ENCODE assay signal across 8 cellular contexts in the genomic region with DNA sequence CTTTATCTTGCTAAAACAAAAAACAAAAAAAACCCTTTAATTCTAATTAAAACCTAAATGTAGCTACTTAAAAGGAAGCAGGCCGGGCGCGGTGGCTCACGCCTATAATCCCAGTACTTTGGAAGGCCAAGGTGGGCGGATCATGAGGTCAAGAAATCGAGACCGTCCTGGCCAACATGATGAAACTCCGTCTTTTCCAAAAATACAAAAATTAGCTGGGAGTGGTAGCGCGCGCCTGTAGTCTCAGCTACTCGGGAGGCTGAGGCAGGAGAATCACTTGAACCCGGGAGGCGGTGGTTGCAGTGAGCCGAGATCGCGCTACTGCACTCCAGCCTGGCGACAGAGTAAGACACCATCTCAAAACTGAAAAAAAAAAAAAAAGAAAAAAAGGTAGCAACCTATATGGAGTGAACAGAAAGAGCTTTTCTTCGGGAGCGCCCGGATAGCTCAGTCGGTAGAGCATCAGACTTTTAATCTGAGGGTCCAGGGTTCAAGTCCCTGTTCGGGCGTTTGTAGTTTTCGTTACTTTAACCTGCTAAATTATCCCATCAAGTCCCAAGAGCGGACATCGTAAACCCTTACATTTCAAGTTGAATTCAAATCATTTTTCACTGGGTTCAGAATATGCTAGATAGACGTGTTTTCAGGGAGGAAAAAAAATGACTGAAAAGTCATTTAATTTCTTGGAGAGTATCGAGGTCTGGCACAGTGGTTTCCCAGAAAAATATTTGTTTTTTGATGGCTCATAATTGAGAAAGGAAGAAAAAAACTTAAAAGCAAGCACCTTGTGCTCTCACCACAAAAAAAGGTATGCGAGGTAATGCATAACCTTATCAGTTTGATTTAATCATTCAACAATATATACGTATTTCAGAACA. TPM values are rescaled to one million over a fixed set of nuclear protein-coding genes. Genes with fewer than 3 reads are reported as not detected.
DNase-seq lines count a peak whose midpoint lies in the region; ATAC-seq and TF ChIP-seq lines count a peak whose summit lies in the region.

No MANE protein-coding gene starts in this region.

- ATAC-seq in GM21717 (IDR thresholded peaks at IDR 0.05; ENCODE audit: unreplicated experiment): peak; percentile 44
- peak; percentile 67 for ATAC-seq in naive thymus-derived CD8-positive, alpha-beta T cell
- ATAC-seq in stimulated activated naive CD8-positive, alpha-beta T cell treated with anti-CD3 and anti-CD28 coated beads, Interleukin-15, amount 100 ng/mL, for 72 hours: peak; percentile 91

- POLR2A ChIA-PET in OCI-LY7 (lab: Charles Lee): interaction anchor here (0.5 to 5.2 kb wide), 16 partner anchors 9 to 346 kb away, joined by 3 to 78 read pairs (median 4); a partner anchor contains a TSS
- POLR2A ChIA-PET in naive thymus-derived CD8-positive, alpha-beta T cell (lab: Charles Lee): interaction anchor here (0.7 to 5.1 kb wide), 21 partner anchors 11 to 879 kb away, joined by 3 to 171 read pairs (median 4); a partner anchor contains a TSS

- intact Hi-C loops in Calu3 (cut with micrococcal nuclease; ENCODE audit: unreplicated experiment): no loop called here
- intact Hi-C loops in OCI-LY7 (cut with micrococcal nuclease; ENCODE audit: unreplicated experiment): loop anchor here (1.0 to 10.0 kb wide), 5 partner anchors 14 to 301 kb away; a partner anchor contains a TSS

- H3K27ac ChIP-seq in OCI-LY7 (ENCODE audit: low read depth, low read length, poor library complexity, severe bottlenecking): peak overlapping the region; percentile 96

- CTCF ChIA-PET in Calu3 (lab: Charles Lee) (interaction anchor here (0.6 to 4.3 kb wide), 23 partner anchors 9 to 534 kb away, joined by 3 to 23 read pairs (median 4); a partner anchor contains a TSS), OCI-LY7 (lab: Charles Lee; ENCODE audit: unreplicated experiment) (interaction anchor here (0.6 to 2.8 kb wide), 7 partner anchors 10 to 301 kb away, joined by 3 to 10 read pairs (median 5); a partner anchor contains a TSS)

- H3K36me3 ChIP-seq in OCI-LY7 (ENCODE audit: insufficient read depth, low read length): no peaks in the 10 kb centered on the region

- no peak for TF ChIP-seq EP300 in Ishikawa (IDR thresholded peaks at IDR 0.05; ENCODE audit: borderline replicate concordance)

- peak overlapping the region; percentile 76; the same call in 1 of the 2 replicates for H2AFZ ChIP-seq in OCI-LY7 (ENCODE audit: low read length)

- BruUV-seq in Calu3 (replicated peaks; lab: Mats Ljungman, UMichigan) (TSS peak; percentile 95), OCI-LY7 (replicated peaks; lab: Mats Ljungman, UMichigan) (no TSS peak)

- peaks cover 2% of the 10 kb centered on the region for H3K9me3 Mint-ChIP-seq in Calu3 (ENCODE audit: low read depth, unreplicated experiment)
- no peaks in the 10 kb centered on the region for H3K9me3 Mint-ChIP-seq in activated T-cell treated with anti-CD3 and anti-CD28 coated beads, Interleukin-2, amount 50 U/mL, for 24 hours
- peaks cover 0 to 10% (median 0%) of the 10 kb centered on the region in 9 donors for H3K9me3 Mint-ChIP-seq in naive thymus-derived CD8-positive, alpha-beta T cell
- H3K9me3 Mint-ChIP-seq in stimulated activated naive CD8-positive, alpha-beta T cell treated with anti-CD3 and anti-CD28 coated beads, Interleukin-15, amount 100 ng/mL, for 72 hours: no peaks in the 10 kb centered on the region

- H3K27me3 Mint-ChIP-seq in Calu3 (ENCODE audit: unreplicated experiment): peaks cover 14% of the 10 kb centered on the region
- H3K27me3 Mint-ChIP-seq in activated T-cell treated with anti-CD3 and anti-CD28 coated beads, Interleukin-2, amount 50 U/mL, for 24 hours: no peaks in the 10 kb centered on the region
- peaks cover 0 to 7% (median 0%) of the 10 kb centered on the region in 5 donors for H3K27me3 Mint-ChIP-seq in naive thymus-derived CD8-positive, alpha-beta T cell
- peaks cover 7% of the 10 kb centered on the region for H3K27me3 Mint-ChIP-seq in stimulated activated naive CD8-positive, alpha-beta T cell treated with anti-CD3 and anti-CD28 coated beads, Interleukin-15, amount 100 ng/mL, for 72 hours

- DNase-seq in Calu3 (peak; percentile 83), OCI-LY7 (ENCODE audit: low spot score) (peak; percentile 92), fibroblast of gingiva (ENCODE audit: low read depth) (peak; percentile 90)
- DNase-seq in activated T-cell treated with anti-CD3 and anti-CD28 coated beads, Interleukin-2, amount 50 U/mL, for 24 hours: peak; percentile 76
- DNase-seq in naive thymus-derived CD8-positive, alpha-beta T cell: peak; percentile 37 to 90 (median 74)
- DNase-seq in stimulated activated naive CD8-positive, alpha-beta T cell treated with anti-CD3 and anti-CD28 coated beads, Interleukin-15, amount 100 ng/mL, for 72 hours: peak; percentile 82 to 84

- H3K4me2 ChIP-seq in OCI-LY7 (ENCODE audit: low read length): peak overlapping the region; percentile 86

- no peaks in the 10 kb centered on the region for H3K79me2 ChIP-seq in OCI-LY7 (ENCODE audit: insufficient read depth, low read depth, low read length)

- H3K36me3 Mint-ChIP-seq in Calu3 (ENCODE audit: insufficient read depth, unreplicated experiment): peaks cover 40% of the 10 kb centered on the region
- peaks cover 5% of the 10 kb centered on the region for H3K36me3 Mint-ChIP-seq in activated T-cell treated with anti-CD3 and anti-CD28 coated beads, Interleukin-2, amount 50 U/mL, for 24 hours (ENCODE audit: low read depth)
- H3K36me3 Mint-ChIP-seq in naive thymus-derived CD8-positive, alpha-beta T cell: peaks cover 0 to 5% (median 4%) of the 10 kb centered on the region in 3 donors

- H3K4me3 ChIP-seq in OCI-LY7 (ENCODE audit: low read depth, low read length, poor library complexity, severe bottlenecking): peak overlapping the region; percentile 72

- H3K4me3 Mint-ChIP-seq in Calu3 (ENCODE audit: low read depth, unreplicated experiment): peak overlapping the region; percentile 71
- H3K4me3 Mint-ChIP-seq in activated T-cell treated with anti-CD3 and anti-CD28 coated beads, Interleukin-2, amount 50 U/mL, for 24 hours: peak overlapping the region; percentile 87
- H3K4me3 Mint-ChIP-seq in naive thymus-derived CD8-positive, alpha-beta T cell: peak overlapping the region; percentile 78 to 98 (median 93)
- peak overlapping the region; percentile 83 to 92 for H3K4me3 Mint-ChIP-seq in stimulated activated naive CD8-positive, alpha-beta T cell treated with anti-CD3 and anti-CD28 coated beads, Interleukin-15, amount 100 ng/mL, for 72 hours

- peaks cover 45% of the 10 kb centered on the region for H3K4me1 Mint-ChIP-seq in Calu3 (ENCODE audit: low read depth, unreplicated experiment)
- H3K4me1 Mint-ChIP-seq in activated T-cell treated with anti-CD3 and anti-CD28 coated beads, Interleukin-2, amount 50 U/mL, for 24 hours (ENCODE audit: low read depth): peaks cover 32% of the 10 kb centered on the region
- H3K4me1 Mint-ChIP-seq in naive thymus-derived CD8-positive, alpha-beta T cell: peaks cover 22 to 47% (median 38%) of the 10 kb centered on the region in 4 donors
- H3K4me1 Mint-ChIP-seq in stimulated activated naive CD8-positive, alpha-beta T cell treated with anti-CD3 and anti-CD28 coated beads, Interleukin-15, amount 100 ng/mL, for 72 hours: peaks cover 41% of the 10 kb centered on the region

- peak overlapping the region; percentile 100 for H3K27ac Mint-ChIP-seq in Calu3 (ENCODE audit: unreplicated experiment)
- peak overlapping the region; percentile 98 for H3K27ac Mint-ChIP-seq in activated T-cell treated with anti-CD3 and anti-CD28 coated beads, Interleukin-2, amount 50 U/mL, for 24 hours
- peak overlapping the region; percentile 88 to 100 (median 99) for H3K27ac Mint-ChIP-seq in naive thymus-derived CD8-positive, alpha-beta T cell
- peak overlapping the region; percentile 100 for H3K27ac Mint-ChIP-seq in stimulated activated naive CD8-positive, alpha-beta T cell treated with anti-CD3 and anti-CD28 coated beads, Interleukin-15, amount 100 ng/mL, for 72 hours

- no peaks in the 10 kb centered on the region for H3K9me2 ChIP-seq in OCI-LY7 (ENCODE audit: insufficient read depth, low read length)

- peaks cover 59% of the 10 kb centered on the region for H3K4me1 ChIP-seq in OCI-LY7 (ENCODE audit: insufficient read depth, low read length, poor library complexity, severe bottlenecking)

- no peaks in the 10 kb centered on the region for H4K20me1 ChIP-seq in OCI-LY7 (ENCODE audit: insufficient read depth, low read length)

- TF ChIP-seq RAD21 in Ishikawa (IDR thresholded peaks at IDR 0.05; ENCODE audit: low read depth): no peak

- TF ChIP-seq CTCF in Calu3 (IDR thresholded peaks at IDR 0.05; ENCODE audit: unreplicated experiment): no peak
- TF ChIP-seq CTCF in OCI-LY7 (conservative IDR thresholded peaks at IDR 0.05; ENCODE audit: low read length): no peak

- no peaks in the 10 kb centered on the region; the same call in 1 of the 2 replicates for H3K9me3 ChIP-seq in OCI-LY7 (ENCODE audit: low read length)

TF ChIP-seq in Ishikawa, 13 proteins besides CTCF, POLR2A, EP300 and RAD21 (continues in another document):
- TF ChIP-seq CEBPB (IDR thresholded peaks at IDR 0.05) (no peak), TEAD4 (IDR thresholded peaks at IDR 0.05) (peak; percentile 82)

RNA-seq across cellular contexts. Expression of a gene that starts 9.9 kb away (rescaled TPM):
- total RNA-seq in Calu3 (2022): 101 and 106 TPM in 2 replicates
- total RNA-seq in OCI-LY7 (2014; rRNA removed; shearing (Covaris generic)): 102 and 120 TPM in 2 replicates
- 282 and 343 TPM in 2 replicates for total RNA-seq in OCI-LY7 (2022)
- 100 to 1,000 TPM; 243 to 272 TPM for total RNA-seq in naive thymus-derived CD8-positive, alpha-beta T cell
- polyA plus RNA-seq in naive thymus-derived CD8-positive, alpha-beta T cell: 10 to 100 TPM; 10.0 to 23.1 (median 10.7) TPM

RNA-seq across cellular contexts. Expression of a gene that starts 11.7 kb away (rescaled TPM):
- total RNA-seq in Calu3 (2022) (24.4 and 33.9 TPM in 2 replicates), OCI-LY7 (2022) (36.3 and 43.9 TPM in 2 replicates)
- total RNA-seq in OCI-LY7 (2014; rRNA removed; shearing (Covaris generic)): 11.9 and 12.5 TPM in 2 replicates
- 10 to 100 TPM; 39.5 to 40.1 TPM for total RNA-seq in naive thymus-derived CD8-positive, alpha-beta T cell
- polyA plus RNA-seq in naive thymus-derived CD8-positive, alpha-beta T cell: 1 to 10 TPM; 1.3 to 2.6 (median 1.8) TPM

Comparison
In these comparisons a context has a peak if more than half of its experiments do, and no peak if none do; other contexts are left out.
1. Peak in every context shown above with its lines: DNase-seq, ATAC-seq, H3K4me3 ChIP-seq and H3K27ac ChIP-seq.